21 cellular contexts compared by ENCODE assay signal in genomic region chr2:237199577-237199976, GRCh38.
DNase-seq lines count a peak whose midpoint lies in the region; ATAC-seq and TF ChIP-seq lines count a peak whose summit lies in the region.
"Had no signal": no experiment of that assay in that cellular context is flagged by ENCODE, and none has a peak within 500 bp of the region (broad histone marks: within the 10 kb centered on the region; RNA-seq: fewer than 3 reads in every experiment).

No MANE protein-coding gene starts in this region.

- H3F3A ChIP-seq in GM23338 (replicated peaks; ENCODE audit: low read depth) (no peaks in the 10 kb centered on the region; the same call in none of the 2 replicates), MM.1S (ENCODE audit: insufficient read depth, low read length) (no peaks in the 10 kb centered on the region)

- H3K36me3 ChIP-seq in GM23338 (ENCODE audit: insufficient read depth) (peaks cover 4% of the 10 kb centered on the region; the same call in 1 of the 2 replicates), MM.1S (replicated peaks; ENCODE audit: insufficient read depth, low read length) (no peaks in the 10 kb centered on the region), tibial artery (no peaks in the 10 kb centered on the region)
- H3K36me3 ChIP-seq: neutrophil, stomach had no signal

- H3K27me3 ChIP-seq in GM23338 (ENCODE audit: insufficient read depth) (no peaks in the 10 kb centered on the region), MM.1S (replicated peaks; ENCODE audit: insufficient read depth, low read length) (no peaks in the 10 kb centered on the region), tibial artery (no peaks in the 10 kb centered on the region)
- H3K27me3 ChIP-seq: stomach had no signal

- no peaks in the 10 kb centered on the region for H4K20me1 ChIP-seq in GM23338 (replicated peaks; ENCODE audit: insufficient read depth)
- H4K20me1 ChIP-seq in MM.1S (ENCODE audit: insufficient read depth, low read length), result no peaks in the 10 kb centered on the region

- no peak for TF ChIP-seq CTCF in GM23338 (conservative IDR thresholded peaks at IDR 0.05; ENCODE audit: low read depth in 2 of 2)
- no peak for TF ChIP-seq CTCF in MM.1S (IDR thresholded peaks at IDR 0.05; ENCODE audit: low read length)
- TF ChIP-seq CTCF in osteocyte (IDR thresholded peaks at IDR 0.05), result no peak
- TF ChIP-seq CTCF in tibial artery (IDR thresholded peaks at IDR 0.05), result no peak

- H2AFZ ChIP-seq in GM23338, result no peak overlapping the region
- H2AFZ ChIP-seq in MM.1S (ENCODE audit: low read length), result no peak overlapping the region

- H3K27me3 Mint-ChIP-seq in GM23338 (ENCODE audit: insufficient read depth, low read depth, poor library complexity) (peaks cover 7% of the 10 kb centered on the region), osteocyte (ENCODE audit: unreplicated experiment) (no peaks in the 10 kb centered on the region)
- peaks cover 12% of the 10 kb centered on the region for H3K27me3 Mint-ChIP-seq in activated T-helper 17 cell treated with anti-CD3 and anti-CD28 coated beads, Interleukin-2, amount 50 U/mL, for 72 hours

- H3K79me2 ChIP-seq in GM23338 (replicated peaks; ENCODE audit: insufficient read depth) (no peaks in the 10 kb centered on the region), MM.1S (ENCODE audit: low read length) (no peaks in the 10 kb centered on the region)

- H3K4me1 Mint-ChIP-seq in GM23338, result peaks cover 38% of the 10 kb centered on the region
- H3K4me1 Mint-ChIP-seq in osteocyte (ENCODE audit: unreplicated experiment), result peaks cover 93% of the 10 kb centered on the region
- no peaks in the 10 kb centered on the region for H3K4me1 Mint-ChIP-seq in activated T-helper 17 cell treated with anti-CD3 and anti-CD28 coated beads, Interleukin-2, amount 50 U/mL, for 72 hours

- no peak for ATAC-seq in GM23338
- ATAC-seq in activated T-helper 17 cell treated with anti-CD3 and anti-CD28 coated beads, Interleukin-2, amount 50 U/mL, for 72 hours (replicated peaks), result no peak
- ATAC-seq: CD8-positive, alpha-beta T cell had no signal

- intact Hi-C loops in tibial artery (cut with DNase I; ENCODE audit: low total_unique reads), result no loop called here

- no peak overlapping the region for H3K9ac ChIP-seq in MM.1S (ENCODE audit: low read length)
- H3K9ac ChIP-seq: KMS-11 had no signal

- H3K4me2 ChIP-seq in GM23338, result no peak overlapping the region
- no peak overlapping the region for H3K4me2 ChIP-seq in MM.1S (ENCODE audit: low read depth, low read length)
- H3K4me2 ChIP-seq: KMS-11 had no signal

- H3K4me3 Mint-ChIP-seq in GM23338 (no peak overlapping the region), osteocyte (ENCODE audit: unreplicated experiment) (no peak overlapping the region)
- H3K4me3 Mint-ChIP-seq in activated T-helper 17 cell treated with anti-CD3 and anti-CD28 coated beads, Interleukin-2, amount 50 U/mL, for 72 hours, result no peak overlapping the region
- H3K4me3 Mint-ChIP-seq: CD8-positive, alpha-beta T cell; T-helper 2 cell treated with Interferon-gamma antibody and Interleukin-4, amounts not matched to agents 5 μg/mL and 100 μg/mL, for 36 hours had no signal

- H3K9me3 ChIP-seq in MM.1S (replicated peaks; ENCODE audit: insufficient read depth, low read length) (no peaks in the 10 kb centered on the region), tibial artery (no peaks in the 10 kb centered on the region)
- H3K9me3 ChIP-seq: neutrophil, stomach had no signal

- H3K4me1 ChIP-seq in GM23338 (ENCODE audit: insufficient read depth) (peaks cover 27% of the 10 kb centered on the region), MM.1S (ENCODE audit: low read length) (no peaks in the 10 kb centered on the region), tibial artery (peaks cover 0 to 37% (median 17%) of the 10 kb centered on the region in 4 donors)

- H3K27ac ChIP-seq in GM23338 (ENCODE audit: low read depth) (peak overlapping the region; percentile 95), MM.1S (ENCODE audit: low read length) (no peak overlapping the region), tibial artery (no peak overlapping the region)
- H3K27ac ChIP-seq: HL-60, KMS-11, neutrophil had no signal

- H3K9me2 ChIP-seq in GM23338 (ENCODE audit: insufficient read depth), result peaks cover 28% of the 10 kb centered on the region
- no peaks in the 10 kb centered on the region for H3K9me2 ChIP-seq in MM.1S (replicated peaks; ENCODE audit: insufficient read depth, low read length)

- H3K9me3 Mint-ChIP-seq in GM23338 (peaks cover 31% of the 10 kb centered on the region), osteocyte (ENCODE audit: unreplicated experiment) (no peaks in the 10 kb centered on the region)
- no peaks in the 10 kb centered on the region for H3K9me3 Mint-ChIP-seq in activated T-helper 17 cell treated with anti-CD3 and anti-CD28 coated beads, Interleukin-2, amount 50 U/mL, for 72 hours
- H3K9me3 Mint-ChIP-seq: CD8-positive, alpha-beta T cell; T-helper 2 cell treated with Interferon-gamma antibody and Interleukin-4, amounts not matched to agents 5 μg/mL and 100 μg/mL, for 36 hours had no signal

- DNase-seq in GM23338 (ENCODE audit: low spot score) (no peak), MM.1S (peak; percentile 57), ecto neural progenitor cell (ENCODE audit: low spot score) (peak; percentile 37), osteocyte (ENCODE audit: extremely low spot score, unreplicated experiment) (no peak), tibial artery (no peak), T-helper 2 cell (no peak)
- no peak for DNase-seq in activated effector memory CD4-positive, alpha-beta T cell treated with Interleukin-2 at 50 U/mL for 16 hours
- DNase-seq: activated effector memory CD4-positive, alpha-beta T cell treated with anti-CD3 and anti-CD28 coated beads, Interleukin-2, amount 50 U/mL, for 16 hours; CD8-positive, alpha-beta T cell; cerebellar nuclear complex; DMS79; NCI-H1092 treated with DMSO at 0.1 percent for 48 hours; NCI-H2081 treated with DMSO at 0.1 percent for 48 hours; NCI-H524; OCI-M1; stomach had no signal

- H3K36me3 Mint-ChIP-seq in GM23338 (ENCODE audit: low read depth) (peaks cover 27% of the 10 kb centered on the region), osteocyte (ENCODE audit: unreplicated experiment) (no peaks in the 10 kb centered on the region)
- no peaks in the 10 kb centered on the region for H3K36me3 Mint-ChIP-seq in activated T-helper 17 cell treated with anti-CD3 and anti-CD28 coated beads, Interleukin-2, amount 50 U/mL, for 72 hours (ENCODE audit: low read depth)
- H3K36me3 Mint-ChIP-seq: CD8-positive, alpha-beta T cell had no signal

- H3K27ac Mint-ChIP-seq in GM23338 (peak overlapping the region; percentile 93), osteocyte (ENCODE audit: unreplicated experiment) (peak overlapping the region; percentile 86)
- H3K27ac Mint-ChIP-seq in activated T-helper 17 cell treated with anti-CD3 and anti-CD28 coated beads, Interleukin-2, amount 50 U/mL, for 72 hours, result no peak overlapping the region
- H3K27ac Mint-ChIP-seq: CD8-positive, alpha-beta T cell; T-helper 2 cell treated with Interferon-gamma antibody and Interleukin-4, amounts not matched to agents 5 μg/mL and 100 μg/mL, for 36 hours had no signal

- H3K4me3 ChIP-seq in GM23338, result no peak overlapping the region
- H3K4me3 ChIP-seq in MM.1S (ENCODE audit: low read length), result no peak overlapping the region
- no peak overlapping the region for H3K4me3 ChIP-seq in tibial artery
- H3K4me3 ChIP-seq: stomach had no signal

TF ChIP-seq in GM23338, 12 proteins besides CTCF, POLR2A, EP300 and RAD21 (continues in another document):
- TF ChIP-seq STAT1 (IDR thresholded peaks at IDR 0.05; ENCODE audit: unreplicated experiment) (no peak), JUNB (IDR thresholded peaks at IDR 0.05; ENCODE audit: unreplicated experiment) (no peak), EZH2phosphoT487 (IDR thresholded peaks at IDR 0.05; ENCODE audit: unreplicated experiment) (no peak), ETS1 (IDR thresholded peaks at IDR 0.05) (no peak), EZH2 (IDR thresholded peaks at IDR 0.05; ENCODE audit: low read depth, unreplicated experiment) (no peak)

Comparison
In these comparisons a context has a peak if more than half of its experiments do, and no peak if none do; other contexts are left out.
1. DNase-seq: peak in MM.1S (single experiment) and ecto neural progenitor cell (single experiment); none in GM23338 (single experiment), osteocyte (single experiment), activated effector memory CD4-positive, alpha-beta T cell treated with Interleukin-2 at 50 U/mL for 16 hours (single experiment), tibial artery (0 of 2) and T-helper 2 cell (0 of 5).